In the genomic region with DNA sequence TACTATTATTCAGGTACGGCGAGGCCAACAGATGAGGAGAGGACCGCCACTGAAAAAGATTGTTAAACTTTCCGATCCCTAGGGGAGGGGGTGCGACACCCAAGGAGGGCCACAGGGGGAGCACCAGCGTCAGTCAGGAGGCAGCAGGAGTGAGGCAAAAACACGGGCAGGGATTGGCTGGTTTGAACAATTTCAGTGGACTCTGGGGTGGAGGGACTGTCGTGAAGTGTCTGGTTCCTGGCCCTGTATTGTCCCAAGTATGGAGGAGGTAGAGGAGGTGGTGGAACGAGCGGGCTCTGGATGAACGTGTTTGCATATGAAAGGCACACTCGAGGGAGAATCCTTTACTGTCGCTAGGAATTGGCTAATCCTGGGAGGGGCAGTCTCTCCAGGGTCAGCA, we compare ENCODE assay signal across 21 cellular contexts. TPM values are rescaled to one million over a fixed set of nuclear protein-coding genes. Genes with fewer than 3 reads are reported as not detected.
DNase-seq lines count a peak whose midpoint lies in the region; ATAC-seq, FAIRE-seq and TF ChIP-seq lines count a peak whose summit lies in the region.
"Had no signal": no experiment of that assay in that cellular context is flagged by ENCODE, and none has a peak within 500 bp of the region (broad histone marks: within the 10 kb centered on the region; RNA-seq: fewer than 3 reads in every experiment).

No MANE protein-coding gene starts in this region.

- H3K27me3 Mint-ChIP-seq in CD14-positive monocyte (ENCODE audit: low read depth in 3 of 3): peaks cover 3 to 7% (median 6%) of the 10 kb centered on the region in 3 donors

- 71% methylated on average over 13 of the region's 13 CpGs for WGBS in A549 (ENCODE audit: missing lambda C conversion rate)
- 85 to 87% (median 86%) methylated on average over 13 of the region's 13 CpGs for WGBS in ovary, 3 donors

- TF ChIP-seq CTCF in A549 (IDR thresholded peaks at IDR 0.05) (no peak), ovary (IDR thresholded peaks at IDR 0.05) (no peak), CD14-positive monocyte (IDR thresholded peaks at IDR 0.05) (no peak)

- H3K4me3 ChIP-seq in A549 (no peak overlapping the region), H7 (ENCODE audit: insufficient read depth, low read depth, low read length) (no peak overlapping the region), ovary (no peak overlapping the region)
- H3K4me3 ChIP-seq: right atrium auricular region had no signal

- no peaks in the 10 kb centered on the region for H3K36me3 ChIP-seq in H7 (replicated peaks; ENCODE audit: control insufficient read depth, insufficient read depth, low read length)
- no peaks in the 10 kb centered on the region for H3K36me3 ChIP-seq in ovary
- H3K36me3 ChIP-seq: right atrium auricular region had no signal

- no peaks in the 10 kb centered on the region for H3K36me3 Mint-ChIP-seq in CD14-positive monocyte

- CTCF ChIA-PET in A549 (lab: Yijun Ruan, JAX): no interaction called here

- H3K9me3 Mint-ChIP-seq in CD14-positive monocyte: peaks cover 0 to 13% (median 0%) of the 10 kb centered on the region in 7 donors
- H3K9me3 Mint-ChIP-seq: activated T-cell treated with anti-CD3 and anti-CD28 coated beads, Interleukin-2, amount 50 U/mL, for 24 hours had no signal

- POLR2A ChIA-PET in A549 (lab: Yijun Ruan, JAX): no interaction called here

- no peak for FAIRE-seq in A549 (lab: Jason Lieb, UNC)
- FAIRE-seq: HTR-8/SVneo had no signal

- no peak for TF ChIP-seq RAD21 in A549 (conservative IDR thresholded peaks at IDR 0.05 in 1 of 2, IDR thresholded peaks at IDR 0.05 in 1 of 2)

- TF ChIP-seq EP300 in A549 (IDR thresholded peaks at IDR 0.05) (no peak), ovary (IDR thresholded peaks at IDR 0.05) (no peak)

- no peak overlapping the region for H3K27ac Mint-ChIP-seq in CD14-positive monocyte
- H3K27ac Mint-ChIP-seq: activated T-cell treated with anti-CD3 and anti-CD28 coated beads, Interleukin-2, amount 50 U/mL, for 24 hours had no signal

- intact Hi-C loops in ovary (cut with DNase I) (no loop called here), CD14-positive monocyte (cut with micrococcal nuclease) (no loop called here)

- H3K27me3 ChIP-seq in H7 (ENCODE audit: control insufficient read depth, insufficient read depth, low read length) (no peaks in the 10 kb centered on the region), ovary (no peaks in the 10 kb centered on the region)
- H3K27me3 ChIP-seq: right atrium auricular region had no signal

- DNase-seq in A549 (ENCODE audit: low read depth in 1 of 2, low spot score in 1 of 2) (peak; percentile 9 to 17), H7 (peak; percentile 83), SK-N-DZ (ENCODE audit: low spot score) (peak; percentile 45), iPS DF 19.7 (ENCODE audit: low read depth, low spot score) (peak; percentile 84), ovary (no peak), CD14-positive monocyte (ENCODE audit: low spot score) (no peak), nucleus accumbens (lab: John Stamatoyannopoulos, UW) (no peak)
- DNase-seq: activated T-cell treated with anti-CD3 and anti-CD28 coated beads, Interleukin-2, amount 50 U/mL, for 24 hours; AML-193; dermis blood vessel endothelial cell; EL; GOT3; left cardiac atrium; NCI-H1417 treated with DMSO at 0.1 percent for 48 hours; NK-92 treated with Interleukin-12 subunit alpha and Interleukin-12 subunit beta, amount 100 ng/mL, for 24 hours; stimulated activated CD4-positive, alpha-beta T cell treated with anti-CD3 and anti-CD28 coated beads, Interleukin-4, amount 100 ng/mL, for 4 hours; stimulated activated naive CD4-positive, alpha-beta T cell had no signal

- no peak overlapping the region for H3K27ac ChIP-seq in A549
- no peak overlapping the region for H3K27ac ChIP-seq in ovary
- H3K27ac ChIP-seq: right atrium auricular region had no signal

- TF ChIP-seq POLR2A in A549 (IDR thresholded peaks at IDR 0.05; ENCODE audit: low read length) (no peak), ovary (IDR thresholded peaks at IDR 0.05) (no peak)

- H3K4me2 ChIP-seq in A549: no peak overlapping the region

- H3K4me1 ChIP-seq in A549 (0 out of 3 replicates have a peak, but pooled peaks cover under 1% of the 10 kb centered on the region), ovary (ENCODE audit: insufficient read depth) (peaks cover 1% of the 10 kb centered on the region)
- H3K4me1 ChIP-seq: right atrium auricular region had no signal

- H3K4me3 Mint-ChIP-seq in CD14-positive monocyte: no peak overlapping the region
- H3K4me3 Mint-ChIP-seq: activated T-cell treated with anti-CD3 and anti-CD28 coated beads, Interleukin-2, amount 50 U/mL, for 24 hours had no signal

- ATAC-seq in A549 (peak in 1 of 2 experiments; percentile 60; a peak in 3 of 6 replicates), HG02610 (IDR thresholded peaks at IDR 0.05; ENCODE audit: unreplicated experiment) (no peak)
- ATAC-seq: activated CD4-positive, CD25-positive, alpha-beta regulatory T cell treated with anti-CD3 and anti-CD28 coated beads, Interleukin-2, amount 50 U/mL, for 24 hours; left cardiac atrium had no signal

- H3K4me1 Mint-ChIP-seq in CD14-positive monocyte: no peaks in the 10 kb centered on the region

- H3K9me3 ChIP-seq in A549: no peaks in the 10 kb centered on the region
- no peaks in the 10 kb centered on the region for H3K9me3 ChIP-seq in ovary
- H3K9me3 ChIP-seq: right atrium auricular region had no signal

TF ChIP-seq in A549, 52 proteins besides CTCF, POLR2A, EP300 and RAD21:
- TF ChIP-seq EHMT2 (IDR thresholded peaks at IDR 0.05; ENCODE audit: low read depth) (no peak), HOXB13 (CRISPR knock-in tag; IDR thresholded peaks at IDR 0.05; ENCODE audit: low read depth) (no peak), HDAC2 (IDR thresholded peaks at IDR 0.05) (no peak), POLR2AphosphoS2 (conservative IDR thresholded peaks at IDR 0.05; ENCODE audit: low read length) (no peak)

RNA-seq across cellular contexts. Expression of a gene that starts 32.5 kb away (rescaled TPM):
- polyA plus RNA-seq in A549 (2011; rRNA removed) (13.1 and 15.6 TPM in 2 replicates), A549 (2017; fragmentation: RNase III; extraction: RNeasy Plus Mini Kit Qiagen cat#74134 plus additional on column Dnase treatment) (11.6 to 14.1 TPM (median 11.6 TPM) in 3 replicates), ovary (10 to 100 TPM in 1 of 2 donors, 1 to 10 TPM in 1; 5.4 to 20.0 TPM), CD14-positive monocyte (1 to 10 TPM; 5.2 to 7.8 TPM)
- 5.6 and 7.2 TPM in 2 replicates for polyA plus RNA-seq in A549 (2012; cell fraction: cytosol; rRNA removed)
- 3.3 and 4.9 TPM in 2 replicates for polyA plus RNA-seq in A549 (2012; cell fraction: nucleus; rRNA removed)
- polyA minus RNA-seq in A549 (2011; rRNA and poly(A)+ RNA removed): 5.5 and 5.6 TPM in 2 replicates
- 16.0 and 21.4 TPM in 2 replicates for total RNA-seq in H7 (2014; rRNA removed; shearing (Covaris generic))
- 23.1 and 24.5 TPM in 2 replicates for polyA plus RNA-seq in SK-N-DZ (2014; cell fraction: cytosol; rRNA removed)
- 10.2 and 13.2 TPM in 2 replicates for polyA plus RNA-seq in SK-N-DZ (2014; cell fraction: nucleus; rRNA removed)
- 10 to 100 TPM in 3 of 7 donors, 1 to 10 TPM in 4; 5.1 to 12.8 (median 9.3) TPM for total RNA-seq in ovary

Comparison
In these comparisons a context has a peak if more than half of its experiments do, and no peak if none do; other contexts are left out.
1. DNase-seq: peak in A549 (2 of 2), H7 (single experiment), SK-N-DZ (single experiment) and iPS DF 19.7 (single experiment); none in ovary (0 of 5), CD14-positive monocyte (single experiment) and nucleus accumbens (0 of 56).